1 cellular context compared by ENCODE assay signal in genomic region chr6:26202811-26203583, GRCh38.
TF ChIP-seq lines count a peak whose summit lies in the region.

No MANE protein-coding gene starts in this region.

TF ChIP-seq in HCT116, 20 proteins besides CTCF, POLR2A, EP300 and RAD21 (continued from another document):
- no peak for TF ChIP-seq ZBTB33 (IDR thresholded peaks at IDR 0.05; ENCODE audit: extremely low read depth, insufficient replicate concordance, low read length)
TF ChIP-seq in HCT116: peak in this region for 0.
